ENCODE assay signal across 14 cellular contexts in the genomic region with DNA sequence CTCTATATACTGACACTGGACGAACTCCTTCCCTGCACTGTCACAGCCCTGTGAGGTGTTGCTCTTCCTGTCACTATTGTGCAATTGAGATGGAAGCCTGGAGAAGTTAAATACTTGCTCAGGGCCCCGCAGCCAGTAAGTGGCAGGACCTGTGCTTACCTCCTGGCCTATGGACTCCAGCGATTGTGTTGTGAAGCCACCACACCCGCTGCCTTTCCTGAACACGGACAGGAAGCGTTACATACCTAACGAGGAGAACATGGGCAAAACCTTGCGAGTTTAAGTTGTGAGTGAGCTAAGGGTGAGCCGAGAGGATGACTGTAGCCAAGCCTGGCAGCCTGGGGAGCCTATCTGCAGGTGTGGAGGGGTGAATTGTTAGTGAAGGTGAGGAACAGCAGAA. TPM values are rescaled to one million over a fixed set of nuclear protein-coding genes. Genes with fewer than 3 reads are reported as not detected.
A peak's percentile ranks its signal among the peaks of the same experiment; 100 is the strongest.
DNase-seq lines count a peak whose midpoint lies in the region; ATAC-seq and TF ChIP-seq lines count a peak whose summit lies in the region.
"Had no signal": no experiment of that assay in that cellular context is flagged by ENCODE, and none has a peak within 500 bp of the region (broad histone marks: within the 10 kb centered on the region; RNA-seq: fewer than 3 reads in every experiment).

No MANE protein-coding gene starts in this region.

- ATAC-seq in left colon, result peak; percentile 83
- ATAC-seq: activated T-helper 17 cell treated with anti-CD3 and anti-CD28 coated beads, Interleukin-2, amount 50 U/mL, for 72 hours; naive thymus-derived CD4-positive, alpha-beta T cell had no signal

- H3K36me3 Mint-ChIP-seq in T-helper 2 cell treated with Interferon-gamma antibody and Interleukin-4, amounts not matched to agents 5 μg/mL and 100 μg/mL, for 36 hours (ENCODE audit: low read depth), result no peaks in the 10 kb centered on the region
- H3K36me3 Mint-ChIP-seq: naive thymus-derived CD4-positive, alpha-beta T cell had no signal

- TF ChIP-seq POLR2A in transverse colon (IDR thresholded peaks at IDR 0.05), result no peak

- in situ Hi-C loops in transverse colon (cut with MboI; ENCODE audit: low pct_ligation_motif_present in 1 of 4, low pct_unique_long_range_greater_than_20kb in 1 of 4, low sequenced_read_pairs in 3 of 4), result no loop called here

- CTCF ChIA-PET in A673 (lab: Charles Lee), result no interaction called here

- no peaks in the 10 kb centered on the region for H3K36me3 ChIP-seq in transverse colon
- H3K36me3 ChIP-seq in A673 (ENCODE audit: insufficient read depth, low read length, poor library complexity, severe bottlenecking), result no peaks in the 10 kb centered on the region

- peaks cover 14% of the 10 kb centered on the region for H3K4me1 Mint-ChIP-seq in T-helper 2 cell treated with Interferon-gamma antibody and Interleukin-4, amounts not matched to agents 5 μg/mL and 100 μg/mL, for 36 hours (ENCODE audit: low read depth)
- H3K4me1 Mint-ChIP-seq: activated T-helper 17 cell treated with anti-CD3 and anti-CD28 coated beads, Interleukin-2, amount 50 U/mL, for 72 hours had no signal

- DNase-seq in T-helper 2 cell treated with Interferon-gamma antibody and Interleukin-4, amounts not matched to agents 5 μg/mL and 100 μg/mL, for 36 hours (ENCODE audit: low spot score), result no peak
- DNase-seq in T-helper 2 cell, result no peak
- peak in 1 of 2 donors; percentile 58 for DNase-seq in left colon
- peak; percentile 45 for DNase-seq in transverse colon
- no peak for DNase-seq in putamen (ENCODE audit: low spot score)
- DNase-seq in A673 (ENCODE audit: low spot score), result no peak
- DNase-seq in iPS-NIHi11 (ENCODE audit: low spot score), result no peak
- DNase-seq: activated CD4-positive, alpha-beta T cell treated with anti-CD3 and anti-CD28 coated beads, Interleukin-2, amount 10 ng/mL, durations not matched to agents 7 days and 5 days; brain microvascular endothelial cell; DMS79 treated with DMSO at 0.1 percent for 48 hours; naive thymus-derived CD4-positive, alpha-beta T cell; NCI-H187 treated with DMSO at 0.1 percent for 48 hours had no signal

- H3K27me3 ChIP-seq in transverse colon (no peaks in the 10 kb centered on the region), A673 (replicated peaks; ENCODE audit: insufficient read depth, low read depth, low read length, poor library complexity) (no peaks in the 10 kb centered on the region)
- H3K27me3 ChIP-seq: brain microvascular endothelial cell had no signal

- no peak for TF ChIP-seq EP300 in transverse colon (IDR thresholded peaks at IDR 0.05; ENCODE audit: low read depth)

- peak overlapping the region; percentile 34 for H3K4me3 Mint-ChIP-seq in T-helper 2 cell treated with Interferon-gamma antibody and Interleukin-4, amounts not matched to agents 5 μg/mL and 100 μg/mL, for 36 hours
- H3K4me3 Mint-ChIP-seq: activated CD4-positive, alpha-beta T cell treated with anti-CD3 and anti-CD28 coated beads, Interleukin-2, amount 10 ng/mL, durations not matched to agents 7 days and 5 days; activated T-helper 17 cell treated with anti-CD3 and anti-CD28 coated beads, Interleukin-2, amount 50 U/mL, for 72 hours; naive thymus-derived CD4-positive, alpha-beta T cell had no signal

- no peaks in the 10 kb centered on the region for H3K9me3 Mint-ChIP-seq in T-helper 2 cell treated with Interferon-gamma antibody and Interleukin-4, amounts not matched to agents 5 μg/mL and 100 μg/mL, for 36 hours
- H3K9me3 Mint-ChIP-seq: activated CD4-positive, alpha-beta T cell treated with anti-CD3 and anti-CD28 coated beads, Interleukin-2, amount 10 ng/mL, durations not matched to agents 7 days and 5 days; activated T-helper 17 cell treated with anti-CD3 and anti-CD28 coated beads, Interleukin-2, amount 50 U/mL, for 72 hours; naive thymus-derived CD4-positive, alpha-beta T cell had no signal

- POLR2A ChIA-PET in A673 (lab: Charles Lee; ENCODE audit: low non-redundant PET), result no interaction called here

- H3K27ac Mint-ChIP-seq in T-helper 2 cell treated with Interferon-gamma antibody and Interleukin-4, amounts not matched to agents 5 μg/mL and 100 μg/mL, for 36 hours, result no peak overlapping the region
- H3K27ac Mint-ChIP-seq: activated CD4-positive, alpha-beta T cell treated with anti-CD3 and anti-CD28 coated beads, Interleukin-2, amount 10 ng/mL, durations not matched to agents 7 days and 5 days; activated T-helper 17 cell treated with anti-CD3 and anti-CD28 coated beads, Interleukin-2, amount 50 U/mL, for 72 hours had no signal

- peaks cover 27% of the 10 kb centered on the region for H3K27me3 Mint-ChIP-seq in T-helper 2 cell treated with Interferon-gamma antibody and Interleukin-4, amounts not matched to agents 5 μg/mL and 100 μg/mL, for 36 hours (ENCODE audit: low read depth)

- H3K27ac ChIP-seq in VCaP (peak overlapping the region; percentile 53; the same call in 1 of the 2 replicates), transverse colon (no peak overlapping the region), A673 (ENCODE audit: low read depth, low read length, poor library complexity, severe bottlenecking) (no peak overlapping the region)
- H3K27ac ChIP-seq: brain microvascular endothelial cell had no signal

- H3K4me3 ChIP-seq in transverse colon (no peak overlapping the region), A673 (ENCODE audit: low read depth, low read length, poor library complexity, severe bottlenecking) (no peak overlapping the region)

- WGBS in transverse colon (ENCODE audit: low coverage in 1 of 2), 2 donors, result 65% methylated on average over 9 of the region's 9 CpGs; no CpG with 5 or more reads in 1 of the 2 donors

- H3K9me3 ChIP-seq in transverse colon (no peaks in the 10 kb centered on the region), A673 (ENCODE audit: low read depth, low read length, poor library complexity, severe bottlenecking) (no peaks in the 10 kb centered on the region)

- H3K4me1 ChIP-seq in transverse colon (peaks cover 4 to 15% (median 9%) of the 10 kb centered on the region in 4 donors), A673 (ENCODE audit: insufficient read depth, low read length, poor library complexity, severe bottlenecking) (peaks cover 10% of the 10 kb centered on the region)

- intact Hi-C loops in left colon (cut with DNase I, micrococcal nuclease), result no loop called here
- intact Hi-C loops in transverse colon (cut with DNase I; ENCODE audit: low total_unique reads), result no loop called here
- intact Hi-C loops in A673 (cut with micrococcal nuclease; ENCODE audit: unreplicated experiment), result no loop called here

- TF ChIP-seq CTCF in VCaP (conservative IDR thresholded peaks at IDR 0.05), result no peak
- TF ChIP-seq CTCF in transverse colon (IDR thresholded peaks at IDR 0.05), result no peak
- no peak for TF ChIP-seq CTCF in A673 (conservative IDR thresholded peaks at IDR 0.05; ENCODE audit: low read depth, low read length)

- no TSS peak for BruUV-seq in A673 (replicated peaks; lab: Mats Ljungman, UMichigan)

RNA-seq across cellular contexts. Expression of a gene that starts 26.1 kb away (rescaled TPM):
- total RNA-seq in left colon (10 to 100 TPM in 1 of 2 donors, 1 to 10 TPM in 1; 6.0 to 16.6 TPM), transverse colon (10 to 100 TPM; 13.1 to 18.4 (median 16.9) TPM), A673 (2021) (6.1 and 8.1 TPM in 2 replicates)
